ENCODE assay signal across 24 cellular contexts in the genomic region with DNA sequence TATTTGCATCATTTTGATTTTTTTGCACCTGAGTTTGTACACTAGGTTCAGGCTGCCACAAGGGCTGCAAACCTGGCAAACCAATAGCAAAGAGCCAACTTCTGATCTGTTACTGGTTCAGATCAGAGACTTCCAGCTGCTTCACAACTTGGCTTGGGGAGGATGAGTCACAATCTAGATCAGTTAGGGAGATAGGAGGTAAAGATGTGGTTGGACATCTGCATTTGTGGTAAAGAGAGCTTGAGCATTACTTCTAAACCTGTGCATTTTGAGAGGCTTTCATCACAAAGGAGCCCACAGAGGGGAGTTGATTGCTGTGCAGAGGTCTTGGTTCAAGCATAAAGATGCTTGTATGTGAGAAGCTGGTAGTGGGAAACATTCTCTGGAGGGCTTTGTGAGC. TPM values are rescaled to one million over a fixed set of nuclear protein-coding genes. Genes with fewer than 3 reads are reported as not detected.
A peak's percentile ranks its signal among the peaks of the same experiment; 100 is the strongest.
DNase-seq lines count a peak whose midpoint lies in the region; ATAC-seq and TF ChIP-seq lines count a peak whose summit lies in the region.
"Had no signal": no experiment of that assay in that cellular context is flagged by ENCODE, and none has a peak within 500 bp of the region (broad histone marks: within the 10 kb centered on the region; RNA-seq: fewer than 3 reads in every experiment).

No MANE protein-coding gene starts in this region.

- no peaks in the 10 kb centered on the region for H3K36me3 ChIP-seq in PC-3 (ENCODE audit: low read depth, low read length)
- H3K36me3 ChIP-seq: left ventricle myocardium inferior, WERI-Rb-1 had no signal

- H3K9me2 ChIP-seq in PC-3 (replicated peaks; ENCODE audit: low read length): no peaks in the 10 kb centered on the region

- no peaks in the 10 kb centered on the region for H3K9me3 ChIP-seq in PC-3 (ENCODE audit: low read length)
- H3K9me3 ChIP-seq: left ventricle myocardium inferior had no signal

- no peak overlapping the region for H3K9ac ChIP-seq in PC-3 (ENCODE audit: low read length)

- DNase-seq in DMS53 (lab: John Stamatoyannopoulos, UW): peak; percentile 3
- DNase-seq in DMS53 treated with DMSO at 0.1 percent for 48 hours (lab: John Stamatoyannopoulos, UW; ENCODE audit: unreplicated experiment): no peak
- DNase-seq in EL: peak; percentile 5
- peak; percentile 40 for DNase-seq in PC-3
- peak; percentile 21 for DNase-seq in central memory CD4-positive, alpha-beta T cell
- DNase-seq in OCI-M2 (lab: John Stamatoyannopoulos, UW; ENCODE audit: unreplicated experiment): no peak
- DNase-seq in activated effector memory CD4-positive, alpha-beta T cell treated with anti-CD3 and anti-CD28 coated beads, Interleukin-2, amount 50 U/mL, for 16 hours: no peak
- DNase-seq: COR-L47; effector CD8-positive, alpha-beta T cell; erythroblast; foreskin fibroblast; GOT3; left ventricle myocardium inferior; natural killer cell; NCI-H187; NCI-H748 treated with DMSO at 0.1 percent for 48 hours; SIG-M5; stimulated activated CD4-positive, alpha-beta T cell treated with anti-CD3 and anti-CD28 coated beads, Interleukin-2, amount 100 ng/mL, for 48 hours; stimulated activated naive CD4-positive, alpha-beta T cell; WERI-Rb-1 had no signal

- POLR2A ChIA-PET in PC-3 (lab: Charles Lee; ENCODE audit: unreplicated experiment): no interaction called here

- H3K27me3 ChIP-seq in PC-3 (ENCODE audit: low read length): no peaks in the 10 kb centered on the region

- no peaks in the 10 kb centered on the region for H4K20me1 ChIP-seq in PC-3 (ENCODE audit: low read length)

- no peaks in the 10 kb centered on the region; the same call in 1 of the 2 replicates for H3K4me1 ChIP-seq in PC-3 (ENCODE audit: insufficient read depth, low read length)
- H3K4me1 ChIP-seq: left ventricle myocardium inferior had no signal

- no peak overlapping the region for H3K4me3 ChIP-seq in PC-3 (ENCODE audit: low read length)
- H3K4me3 ChIP-seq: left ventricle myocardium inferior had no signal

- H3K4me2 ChIP-seq in PC-3 (ENCODE audit: low read length): no peak overlapping the region

- CTCF ChIA-PET in PC-3 (lab: Charles Lee): no interaction called here

- H2AFZ ChIP-seq in PC-3 (ENCODE audit: low read length): no peak overlapping the region

- ATAC-seq in PC-3: no peak
- ATAC-seq in GM19324 (IDR thresholded peaks at IDR 0.05; ENCODE audit: low FRiP score, unreplicated experiment): no peak
- ATAC-seq: natural killer cell had no signal

- intact Hi-C loops in PC-3 (cut with micrococcal nuclease): no loop called here

- H3K79me2 ChIP-seq in PC-3 (ENCODE audit: low read length): no peaks in the 10 kb centered on the region

- no peaks in the 10 kb centered on the region for H3F3A ChIP-seq in PC-3 (ENCODE audit: low read length, unreplicated experiment)

- no peak overlapping the region for H3K27ac ChIP-seq in PC-3 (ENCODE audit: low read length)
- H3K27ac ChIP-seq: 22Rv1, left ventricle myocardium inferior, WERI-Rb-1 had no signal

- TF ChIP-seq CTCF in PC-3 (conservative IDR thresholded peaks at IDR 0.05; ENCODE audit: low read depth, low read length): no peak

- BruUV-seq in PC-3 (replicated peaks; lab: Mats Ljungman, UMichigan): no TSS peak

RNA-seq across cellular contexts. Expression of a gene that starts 34.5 kb away (rescaled TPM):
- total RNA-seq in PC-3 (2014; rRNA removed): 15.4 and 16.0 TPM in 2 replicates
- total RNA-seq: activated CD8-positive, alpha-beta memory T cell treated with anti-CD3 and anti-CD28 coated beads for 36 hours; B cell had no signal

Comparison
In these comparisons a context has a peak if more than half of its experiments do, and no peak if none do; other contexts are left out.
1. DNase-seq: peak in DMS53 (single experiment), EL (single experiment), PC-3 (single experiment) and central memory CD4-positive, alpha-beta T cell (single experiment); none in DMS53 treated with DMSO at 0.1 percent for 48 hours (single experiment), OCI-M2 (single experiment) and activated effector memory CD4-positive, alpha-beta T cell treated with anti-CD3 and anti-CD28 coated beads, Interleukin-2, amount 50 U/mL, for 16 hours (single experiment).